In genomic region chr10:99562631-99563030, GRCh38 we compare ENCODE assay signal across 22 cellular contexts. TPM values are rescaled to one million over a fixed set of nuclear protein-coding genes. Genes with fewer than 3 reads are reported as not detected.
DNase-seq lines count a peak whose midpoint lies in the region; ATAC-seq, FAIRE-seq and TF ChIP-seq lines count a peak whose summit lies in the region.
"Had no signal": no experiment of that assay in that cellular context is flagged by ENCODE, and none has a peak within 500 bp of the region (broad histone marks: within the 10 kb centered on the region; RNA-seq: fewer than 3 reads in every experiment).

No MANE protein-coding gene starts in this region.

- peak; percentile 71 for ATAC-seq in memory B cell (ENCODE audit: low read depth)
- ATAC-seq in stimulated activated memory B cell treated with anti-CD40 and anti-IgM and Interleukin-4, amounts not matched to agents 10 μg/mL and 1 μg/mL and 100 μg/mL, for 72 hours: peak; percentile 64
- no peak for ATAC-seq in HG03342 (IDR thresholded peaks at IDR 0.05; ENCODE audit: unreplicated experiment)
- ATAC-seq: CD8-positive, alpha-beta T cell had no signal

- H3K4me3 ChIP-seq in OCI-LY7 (ENCODE audit: low read depth, low read length, poor library complexity, severe bottlenecking): no peak overlapping the region
- H3K4me3 ChIP-seq: BLaER1, HAP-1 had no signal

- H3K79me2 ChIP-seq in OCI-LY7 (ENCODE audit: insufficient read depth, low read depth, low read length): no peaks in the 10 kb centered on the region

- H3K36me3 ChIP-seq in OCI-LY7 (ENCODE audit: insufficient read depth, low read length): no peaks in the 10 kb centered on the region
- H3K36me3 ChIP-seq: BLaER1, HAP-1 had no signal

- peaks cover 3% of the 10 kb centered on the region for H3K27me3 Mint-ChIP-seq in memory B cell
- H3K27me3 Mint-ChIP-seq in stimulated activated memory B cell treated with anti-CD40 and anti-IgM and Interleukin-4, amounts not matched to agents 10 μg/mL and 1 μg/mL and 100 μg/mL, for 72 hours: peaks cover 7% of the 10 kb centered on the region
- peaks cover 45% of the 10 kb centered on the region for H3K27me3 Mint-ChIP-seq in activated CD4-positive, alpha-beta memory T cell treated with anti-CD3 and anti-CD28 coated beads, Interleukin-2, amount 10 ng/mL, durations not matched to agents 7 days and 5 days

- BruUV-seq in OCI-LY7 (replicated peaks; lab: Mats Ljungman, UMichigan): no TSS peak

- no peak for TF ChIP-seq CTCF in OCI-LY7 (conservative IDR thresholded peaks at IDR 0.05; ENCODE audit: low read length)

- TF ChIP-seq POLR2A in GM12891 (IDR thresholded peaks at IDR 0.05; ENCODE audit: low read depth, low read length): no peak

- H3K4me1 ChIP-seq in OCI-LY7 (ENCODE audit: insufficient read depth, low read length, poor library complexity, severe bottlenecking): peaks cover 21% of the 10 kb centered on the region
- H3K4me1 ChIP-seq: BLaER1, HAP-1 had no signal

- no peak overlapping the region for H2AFZ ChIP-seq in OCI-LY7 (ENCODE audit: low read length)

- no peaks in the 10 kb centered on the region for H4K20me1 ChIP-seq in OCI-LY7 (ENCODE audit: insufficient read depth, low read length)
- H4K20me1 ChIP-seq: BLaER1 had no signal

- FAIRE-seq in GM12891 (lab: Jason Lieb, UNC): no peak
- FAIRE-seq: G401.6, GM18507, H54 had no signal

- H3K4me1 Mint-ChIP-seq in memory B cell: peaks cover 14% of the 10 kb centered on the region
- peaks cover 20% of the 10 kb centered on the region for H3K4me1 Mint-ChIP-seq in stimulated activated memory B cell treated with anti-CD40 and anti-IgM and Interleukin-4, amounts not matched to agents 10 μg/mL and 1 μg/mL and 100 μg/mL, for 72 hours
- H3K4me1 Mint-ChIP-seq in activated CD4-positive, alpha-beta memory T cell treated with anti-CD3 and anti-CD28 coated beads, Interleukin-2, amount 10 ng/mL, durations not matched to agents 7 days and 5 days: no peaks in the 10 kb centered on the region

- H3K9me2 ChIP-seq in OCI-LY7 (ENCODE audit: insufficient read depth, low read length): no peaks in the 10 kb centered on the region

- DNase-seq in GM12891 (ENCODE audit: insufficient read length, low spot score): no peak
- DNase-seq in OCI-LY7 (ENCODE audit: low spot score): peak; percentile 70
- DNase-seq in memory B cell (ENCODE audit: low spot score in 2 of 2): no peak
- DNase-seq in NAMALWA (ENCODE audit: low spot score): no peak
- no peak for DNase-seq in activated CD4-positive, alpha-beta memory T cell treated with anti-CD3 and anti-CD28 coated beads, Interleukin-2, amount 10 ng/mL, durations not matched to agents 7 days and 5 days
- DNase-seq in NCI-H1105 (lab: John Stamatoyannopoulos, UW): no peak
- DNase-seq: Caco-2; CD4-positive, CD25-positive, alpha-beta regulatory T cell; CD8-positive, alpha-beta T cell; DMS153; DND-41; GOT3; HFFc6 had no signal

- no peak overlapping the region for H3K27ac Mint-ChIP-seq in memory B cell
- no peak overlapping the region for H3K27ac Mint-ChIP-seq in stimulated activated memory B cell treated with anti-CD40 and anti-IgM and Interleukin-4, amounts not matched to agents 10 μg/mL and 1 μg/mL and 100 μg/mL, for 72 hours
- no peak overlapping the region for H3K27ac Mint-ChIP-seq in activated CD4-positive, alpha-beta memory T cell treated with anti-CD3 and anti-CD28 coated beads, Interleukin-2, amount 10 ng/mL, durations not matched to agents 7 days and 5 days
- H3K27ac Mint-ChIP-seq: CD4-positive, CD25-positive, alpha-beta regulatory T cell; CD8-positive, alpha-beta T cell; HFFc6 had no signal

- intact Hi-C loops in OCI-LY7 (cut with micrococcal nuclease; ENCODE audit: unreplicated experiment): loop anchor here (5.0 kb wide), 2 partner anchors 125 to 150 kb away; no protein-coding TSS in a partner anchor

- peak overlapping the region; percentile 9 for H3K4me2 ChIP-seq in OCI-LY7 (ENCODE audit: low read length)
- H3K4me2 ChIP-seq: BLaER1 had no signal

- H3K9me3 Mint-ChIP-seq in memory B cell: no peaks in the 10 kb centered on the region
- no peaks in the 10 kb centered on the region for H3K9me3 Mint-ChIP-seq in stimulated activated memory B cell treated with anti-CD40 and anti-IgM and Interleukin-4, amounts not matched to agents 10 μg/mL and 1 μg/mL and 100 μg/mL, for 72 hours
- H3K9me3 Mint-ChIP-seq in activated CD4-positive, alpha-beta memory T cell treated with anti-CD3 and anti-CD28 coated beads, Interleukin-2, amount 10 ng/mL, durations not matched to agents 7 days and 5 days: no peaks in the 10 kb centered on the region
- H3K9me3 Mint-ChIP-seq: CD8-positive, alpha-beta T cell; HFFc6 had no signal

- H3K9me3 ChIP-seq in OCI-LY7 (ENCODE audit: low read length): no peaks in the 10 kb centered on the region
- H3K9me3 ChIP-seq: BLaER1, Caco-2, HAP-1 had no signal

- H3K36me3 Mint-ChIP-seq in memory B cell: no peaks in the 10 kb centered on the region
- no peaks in the 10 kb centered on the region for H3K36me3 Mint-ChIP-seq in stimulated activated memory B cell treated with anti-CD40 and anti-IgM and Interleukin-4, amounts not matched to agents 10 μg/mL and 1 μg/mL and 100 μg/mL, for 72 hours
- H3K36me3 Mint-ChIP-seq in activated CD4-positive, alpha-beta memory T cell treated with anti-CD3 and anti-CD28 coated beads, Interleukin-2, amount 10 ng/mL, durations not matched to agents 7 days and 5 days (ENCODE audit: low read depth): no peaks in the 10 kb centered on the region
- H3K36me3 Mint-ChIP-seq: CD4-positive, CD25-positive, alpha-beta regulatory T cell; CD8-positive, alpha-beta T cell had no signal

- H3K4me3 Mint-ChIP-seq in memory B cell: no peak overlapping the region
- H3K4me3 Mint-ChIP-seq in stimulated activated memory B cell treated with anti-CD40 and anti-IgM and Interleukin-4, amounts not matched to agents 10 μg/mL and 1 μg/mL and 100 μg/mL, for 72 hours: no peak overlapping the region
- no peak overlapping the region for H3K4me3 Mint-ChIP-seq in activated CD4-positive, alpha-beta memory T cell treated with anti-CD3 and anti-CD28 coated beads, Interleukin-2, amount 10 ng/mL, durations not matched to agents 7 days and 5 days
- H3K4me3 Mint-ChIP-seq: CD4-positive, CD25-positive, alpha-beta regulatory T cell; CD8-positive, alpha-beta T cell; HFFc6 had no signal

- CTCF ChIA-PET in OCI-LY7 (lab: Charles Lee; ENCODE audit: unreplicated experiment): no interaction called here
- CTCF ChIA-PET in activated CD4-positive, alpha-beta memory T cell treated with anti-CD3 and anti-CD28 coated beads, Interleukin-2, amount 10 ng/mL, durations not matched to agents 7 days and 5 days (lab: Charles Lee): no interaction called here

- POLR2A ChIA-PET in OCI-LY7 (lab: Charles Lee): interaction anchor here (1.5 kb wide), 1 partner anchor 40 kb away, joined by 3 read pairs; no protein-coding TSS in a partner anchor
- POLR2A ChIA-PET in activated CD4-positive, alpha-beta memory T cell treated with anti-CD3 and anti-CD28 coated beads, Interleukin-2, amount 10 ng/mL, durations not matched to agents 7 days and 5 days (lab: Charles Lee): no interaction called here

- H3K27ac ChIP-seq in OCI-LY7 (ENCODE audit: low read depth, low read length, poor library complexity, severe bottlenecking): no peak overlapping the region
- H3K27ac ChIP-seq: BLaER1, C4-2B had no signal

TF ChIP-seq in GM12891, 5 proteins besides CTCF, POLR2A, EP300 and RAD21:
- no peak for TF ChIP-seq POU2F2 (IDR thresholded peaks at IDR 0.05; ENCODE audit: low read depth, low read length)
- no peak for TF ChIP-seq POLR2AphosphoS5 (IDR thresholded peaks at IDR 0.05; ENCODE audit: low read depth, low read length)
- TF ChIP-seq TAF1 (IDR thresholded peaks at IDR 0.05; ENCODE audit: low read depth, low read length): no peak
- peak; percentile 47 for TF ChIP-seq SPI1 (IDR thresholded peaks at IDR 0.05; ENCODE audit: low read depth, low read length)

RNA-seq across cellular contexts. Expression of gene NKX2-3, which starts 29.9 kb away (rescaled TPM):
- polyA plus RNA-seq in GM12891 (2012; ENCODE audit: low read depth, missing spikeins): not detected
- total RNA-seq in OCI-LY7 (2014; rRNA removed; shearing (Covaris generic)): not detected in 2 replicates
- total RNA-seq in OCI-LY7 (2022): not detected in 2 replicates
- total RNA-seq in activated CD4-positive, alpha-beta memory T cell treated with anti-CD3 and anti-CD28 coated beads, Interleukin-2, amount 10 ng/mL, durations not matched to agents 7 days and 5 days: not detected
- total RNA-seq: A673; CD4-positive, CD25-positive, alpha-beta regulatory T cell; CD8-positive, alpha-beta T cell; HFFc6 had no signal
- polyA plus RNA-seq: CD4-positive, CD25-positive, alpha-beta regulatory T cell had no signal

RNA-seq across cellular contexts. Expression of gene SLC25A28, which starts 57.6 kb away (rescaled TPM):
- polyA plus RNA-seq in GM12891 (2012; ENCODE audit: low read depth, missing spikeins): 30.1 TPM
- 31.6 and 35.6 TPM in 2 replicates for total RNA-seq in OCI-LY7 (2014; rRNA removed; shearing (Covaris generic))
- total RNA-seq in OCI-LY7 (2022): 36.3 and 38.3 TPM in 2 replicates
- total RNA-seq in activated CD4-positive, alpha-beta memory T cell treated with anti-CD3 and anti-CD28 coated beads, Interleukin-2, amount 10 ng/mL, durations not matched to agents 7 days and 5 days: 10 to 100 TPM; 66.7 to 67.9 TPM
